Comparison of ENCODE assay signal across 18 cellular contexts in genomic region chr1:240258910-240259309, GRCh38.
DNase-seq lines count a peak whose midpoint lies in the region; ATAC-seq and TF ChIP-seq lines count a peak whose summit lies in the region.
"Had no signal": no experiment of that assay in that cellular context is flagged by ENCODE, and none has a peak within 500 bp of the region (broad histone marks: within the 10 kb centered on the region; RNA-seq: fewer than 3 reads in every experiment).

No MANE protein-coding gene starts in this region.

- H3K9me3 ChIP-seq in left lung = peaks cover 0 to 12% of the 10 kb centered on the region in 2 donors
- H3K9me3 ChIP-seq: ovary, thoracic aorta had no signal

- H3K36me3 ChIP-seq in BJ (ENCODE audit: control insufficient read depth, insufficient read depth, low read length) (peaks cover 3% of the 10 kb centered on the region; the same call in 1 of the 2 replicates), left lung (no peaks in the 10 kb centered on the region)
- H3K36me3 ChIP-seq: ovary, thoracic aorta had no signal

- peak; percentile 92 for DNase-seq in BJ (ENCODE audit: low read depth)
- DNase-seq in M059J (ENCODE audit: low read depth) = peak; percentile 68
- DNase-seq in brain pericyte (ENCODE audit: low read depth, low spot score) = peak; percentile 43
- peak; percentile 30 for DNase-seq in myocyte (ENCODE audit: low read depth)
- DNase-seq in NCI-H526 treated with DMSO at 0.1 percent for 48 hours (lab: John Stamatoyannopoulos, UW) = no peak
- no peak for DNase-seq in left lung
- DNase-seq: activated CD4-positive, alpha-beta T cell treated with anti-CD3 and anti-CD28 coated beads for 36 hours; activated naive CD4-positive, alpha-beta T cell treated with anti-CD3 and anti-CD28 coated beads, Interleukin-2, amount 10 ng/mL, durations not matched to agents 7 days and 5 days; central memory CD4-positive, alpha-beta T cell; DMS53; effector memory CD4-positive, alpha-beta T cell; left ventricle myocardium superior; NCI-H1694 treated with DMSO at 0.1 percent for 48 hours; ovary; T-helper 9 cell had no signal

- no peak overlapping the region for H3K27ac ChIP-seq in left lung
- H3K27ac ChIP-seq: ovary, thoracic aorta had no signal

- H3K4me3 ChIP-seq in BJ (ENCODE audit: low read depth, low read length) = no peak overlapping the region
- H3K4me3 ChIP-seq in left lung = no peak overlapping the region
- H3K4me3 ChIP-seq: ovary, thoracic aorta had no signal

- intact Hi-C loops in left lung (cut with DNase I) = no loop called here

- H3K27me3 ChIP-seq in BJ (ENCODE audit: control insufficient read depth, insufficient read depth, low read length) (no peaks in the 10 kb centered on the region), left lung (no peaks in the 10 kb centered on the region)
- H3K27me3 ChIP-seq: ovary had no signal

- CTCF ChIA-PET in BJ (lab: Yijun Ruan, JAX) = interaction anchor here (0.9 kb wide), 1 partner anchor 433 kb away, joined by 3 read pairs; no protein-coding TSS in a partner anchor

- POLR2A ChIA-PET in BJ (lab: Charles Lee) = no interaction called here

- TF ChIP-seq CTCF in BJ (IDR thresholded peaks at IDR 0.05; ENCODE audit: insufficient read depth, low read depth, low read length) = no peak
- no peak for TF ChIP-seq CTCF in left lung (IDR thresholded peaks at IDR 0.05)

- H3K4me1 ChIP-seq in left lung = no peaks in the 10 kb centered on the region

- ATAC-seq in HG03354 (IDR thresholded peaks at IDR 0.05; ENCODE audit: poor library complexity, severe bottlenecking, unreplicated experiment) (no peak), HG02759 (IDR thresholded peaks at IDR 0.05; ENCODE audit: unreplicated experiment) (no peak), left lung (no peak)
- ATAC-seq: activated CD4-positive, alpha-beta T cell treated with anti-CD3 and anti-CD28 coated beads for 36 hours; left ventricle myocardium superior had no signal

Comparison
In these comparisons a context has a peak if more than half of its experiments do, and no peak if none do; other contexts are left out.
1. DNase-seq: peak in BJ (single experiment), M059J (single experiment), brain pericyte (single experiment) and myocyte (single experiment); none in NCI-H526 treated with DMSO at 0.1 percent for 48 hours (single experiment) and left lung (0 of 2).